8 cellular contexts compared by ENCODE assay signal in genomic region chr2:73176881-73177644, GRCh38. TPM values are rescaled to one million over a fixed set of nuclear protein-coding genes. Genes with fewer than 3 reads are reported as not detected.
DNase-seq lines count a peak whose midpoint lies in the region; ATAC-seq and TF ChIP-seq lines count a peak whose summit lies in the region.

No MANE protein-coding gene starts in this region.

- TF ChIP-seq CTCF in AG09309 (IDR thresholded peaks at IDR 0.05; ENCODE audit: control insufficient read depth, insufficient read depth, low read depth, low read length, missing control alignments) (peak; percentile 96), kidney epithelial cell (IDR thresholded peaks at IDR 0.05; ENCODE audit: insufficient read depth, low read length, poor library complexity, severe bottlenecking) (peak; percentile 98)

- peaks cover 25% of the 10 kb centered on the region for H3K27me3 ChIP-seq in kidney epithelial cell (ENCODE audit: control insufficient read depth, insufficient read depth, low read length)

- peak overlapping the region; percentile 76 for H3K4me3 ChIP-seq in AG09309 (ENCODE audit: control insufficient read depth, low read depth, low read length)
- peak overlapping the region; percentile 47 for H3K4me3 ChIP-seq in kidney epithelial cell (ENCODE audit: low read depth, low read length)

- peak; percentile 24 for DNase-seq in AG09309 (ENCODE audit: low read depth)
- DNase-seq in NCI-H2227 (lab: John Stamatoyannopoulos, UW; ENCODE audit: unreplicated experiment) = peak; percentile 95
- peak; percentile 68 for DNase-seq in activated CD4-positive, CD25-positive, alpha-beta regulatory T cell treated with anti-CD3 and anti-CD28 coated beads, Interleukin-2, amount 50 U/mL, for 16 hours (ENCODE audit: low read depth, low spot score)
- DNase-seq in central memory CD4-positive, alpha-beta T cell = peak; percentile 81
- DNase-seq in kidney epithelial cell (ENCODE audit: low read depth) = peak; percentile 18
- peak; percentile 76 to 89 for DNase-seq in stimulated activated CD4-positive, alpha-beta T cell treated with anti-CD3 and anti-CD28 coated beads, Interleukin-15, amount 100 ng/mL, for 1 hour (ENCODE audit: low read depth in 1 of 2, low spot score in 1 of 2)

- ATAC-seq in GM18873 (IDR thresholded peaks at IDR 0.05; ENCODE audit: low FRiP score, unreplicated experiment) (peak; percentile 85), HG03139 (IDR thresholded peaks at IDR 0.05; ENCODE audit: unreplicated experiment) (peak; percentile 87)

- H3K36me3 ChIP-seq in kidney epithelial cell (ENCODE audit: control insufficient read depth, insufficient read depth, low read length) = no peaks in the 10 kb centered on the region

RNA-seq across cellular contexts. Expression of gene NOTO, which starts 25.3 kb away (rescaled TPM):
- not detected in 2 replicates for total RNA-seq in kidney epithelial cell

RNA-seq across cellular contexts. Expression of gene SMYD5, which starts 37.0 kb away (rescaled TPM):
- total RNA-seq in kidney epithelial cell = 30.2 and 33.6 TPM in 2 replicates

RNA-seq across cellular contexts. Expression of gene PRADC1, which starts 56.0 kb away (rescaled TPM):
- total RNA-seq in kidney epithelial cell = 6.6 and 7.8 TPM in 2 replicates

RNA-seq across cellular contexts. Expression of gene CCT7, which starts 57.0 kb away (rescaled TPM):
- total RNA-seq in kidney epithelial cell = 254 and 277 TPM in 2 replicates

Comparison
In these comparisons a context has a peak if more than half of its experiments do, and no peak if none do; other contexts are left out.
1. Peak in every context shown above with its lines: DNase-seq, ATAC-seq and H3K4me3 ChIP-seq.
2. DNase-seq: peak in every context shown above with its lines; median percentile 95 in NCI-H2227; 82 in stimulated activated CD4-positive, alpha-beta T cell treated with anti-CD3 and anti-CD28 coated beads, Interleukin-15, amount 100 ng/mL, for 1 hour; 81 in central memory CD4-positive, alpha-beta T cell; 68 in activated CD4-positive, CD25-positive, alpha-beta regulatory T cell treated with anti-CD3 and anti-CD28 coated beads, Interleukin-2, amount 50 U/mL, for 16 hours; 24 in AG09309; 18 in kidney epithelial cell.